In the genomic region with DNA sequence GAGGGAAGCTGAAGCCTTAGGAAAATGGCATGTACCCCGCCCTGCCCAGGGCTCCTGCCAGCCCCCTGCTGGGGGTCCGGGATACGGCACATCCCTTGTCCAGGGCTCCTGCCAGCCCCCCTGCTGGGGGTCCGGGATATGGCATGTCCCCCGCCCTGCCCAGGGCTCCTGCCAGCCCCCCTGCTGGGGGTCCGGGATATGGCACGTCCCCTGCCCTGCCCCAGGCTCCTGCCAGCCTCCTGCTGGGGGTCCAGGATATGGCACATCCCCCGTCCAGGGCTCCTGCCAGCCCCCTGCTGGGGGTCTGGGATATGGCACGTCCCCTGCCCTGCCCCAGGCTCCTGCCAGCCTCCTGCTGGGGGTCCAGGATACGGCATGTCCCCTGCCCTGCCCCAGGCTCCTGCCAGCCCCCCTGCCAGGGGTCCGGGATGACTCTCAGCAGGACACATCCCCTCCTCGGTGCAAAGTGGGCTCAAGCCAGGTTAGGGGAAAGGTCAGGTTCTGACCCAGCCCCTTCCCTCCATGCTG, we compare ENCODE assay signal across 8 cellular contexts. TPM values are rescaled to one million over a fixed set of nuclear protein-coding genes. Genes with fewer than 3 reads are reported as not detected.
DNase-seq lines count a peak whose midpoint lies in the region; ATAC-seq and TF ChIP-seq lines count a peak whose summit lies in the region.

No MANE protein-coding gene starts in this region.

- peaks cover 0 to under 1% (median 0%) of the 10 kb centered on the region in 3 donors for H3K9me3 Mint-ChIP-seq in T-cell
- peaks cover 0 to under 1% of the 10 kb centered on the region in 2 donors for H3K9me3 Mint-ChIP-seq in stimulated activated naive B cell treated with anti-CD40 and anti-IgM and Interleukin-4, amounts not matched to agents 10 μg/mL and 1 μg/mL and 100 μg/mL, for 72 hours

- no peaks in the 10 kb centered on the region for H3K9me3 ChIP-seq in heart right ventricle
- H3K9me3 ChIP-seq in vagina: no peaks in the 10 kb centered on the region

- H3K27ac Mint-ChIP-seq in T-cell: no peak overlapping the region
- no peak overlapping the region for H3K27ac Mint-ChIP-seq in stimulated activated naive B cell treated with anti-CD40 and anti-IgM and Interleukin-4, amounts not matched to agents 10 μg/mL and 1 μg/mL and 100 μg/mL, for 72 hours

- no peak for TF ChIP-seq POLR2A in vagina (IDR thresholded peaks at IDR 0.05)

- H3K27me3 ChIP-seq in heart right ventricle (peaks cover 0 to 29% (median 0%) of the 10 kb centered on the region in 7 donors), vagina (no peaks in the 10 kb centered on the region)

- H3K4me1 ChIP-seq in heart right ventricle (peaks cover 0 to 23% (median 4%) of the 10 kb centered on the region in 9 donors), vagina (peaks cover 11% of the 10 kb centered on the region)

- H3K36me3 ChIP-seq in heart right ventricle (no peaks in the 10 kb centered on the region), vagina (no peaks in the 10 kb centered on the region)

- intact Hi-C loops in heart right ventricle (cut with DNase I) (no loop called here), vagina (cut with DNase I) (no loop called here)

- H3K4me3 Mint-ChIP-seq in T-cell: no peak overlapping the region
- H3K4me3 Mint-ChIP-seq in stimulated activated naive B cell treated with anti-CD40 and anti-IgM and Interleukin-4, amounts not matched to agents 10 μg/mL and 1 μg/mL and 100 μg/mL, for 72 hours: no peak overlapping the region

- WGBS in heart right ventricle, 2 donors: 40 to 44% methylated on average over 12 of the region's 12 CpGs

- peak; percentile 50 for DNase-seq in activated CD4-positive, alpha-beta T cell treated with anti-CD3 and anti-CD28 coated beads for 48 hours
- no peak for DNase-seq in activated CD4-positive, alpha-beta T cell treated with anti-CD3 and anti-CD28 coated beads, Interleukin-2, amount 50 U/mL, for 48 hours
- peak in 7 of 34 experiments; percentile 5 to 16 (median 13) for DNase-seq in T-cell
- no peak for DNase-seq in heart right ventricle
- DNase-seq in stimulated activated naive B cell treated with anti-CD40 and anti-IgM and Interleukin-4, amounts not matched to agents 10 μg/mL and 1 μg/mL and 100 μg/mL, for 72 hours: no peak
- DNase-seq in vagina (ENCODE audit: extremely low spot score in 2 of 2): no peak
- DNase-seq in caudate nucleus (lab: John Stamatoyannopoulos, UW): no peak

- ATAC-seq in T-cell (replicated peaks in 1 of 4): peak in 3 of 4 experiments; percentile 39 to 55 (median 55)
- ATAC-seq in heart right ventricle: peak in 6 of 8 donors; percentile 16 to 74 (median 61)
- peak; percentile 49 to 59 for ATAC-seq in stimulated activated naive B cell treated with anti-CD40 and anti-IgM and Interleukin-4, amounts not matched to agents 10 μg/mL and 1 μg/mL and 100 μg/mL, for 72 hours (replicated peaks)
- no peak for ATAC-seq in GM18519 (IDR thresholded peaks at IDR 0.05; ENCODE audit: low FRiP score, unreplicated experiment)

- POLR2A ChIA-PET in T-cell (lab: Charles Lee): no interaction called here

- H3K4me1 Mint-ChIP-seq in T-cell: no peaks in the 10 kb centered on the region
- peaks cover 2 to 5% of the 10 kb centered on the region in 2 donors for H3K4me1 Mint-ChIP-seq in stimulated activated naive B cell treated with anti-CD40 and anti-IgM and Interleukin-4, amounts not matched to agents 10 μg/mL and 1 μg/mL and 100 μg/mL, for 72 hours

- TF ChIP-seq CTCF in heart right ventricle (IDR thresholded peaks at IDR 0.05): peak; percentile 32 to 73 (median 59)
- TF ChIP-seq CTCF in vagina (IDR thresholded peaks at IDR 0.05): no peak

- H3K4me3 ChIP-seq in heart right ventricle (no peak overlapping the region), vagina (no peak overlapping the region)

- H3K27ac ChIP-seq in heart right ventricle (peak overlapping the region in 1 of 10 donors; percentile 36), vagina (no peak overlapping the region), caudate nucleus (ENCODE audit: low read depth, low read length) (no peak overlapping the region)

- H3K27me3 Mint-ChIP-seq in T-cell: no peaks in the 10 kb centered on the region
- H3K27me3 Mint-ChIP-seq in stimulated activated naive B cell treated with anti-CD40 and anti-IgM and Interleukin-4, amounts not matched to agents 10 μg/mL and 1 μg/mL and 100 μg/mL, for 72 hours: no peaks in the 10 kb centered on the region

- H3K36me3 Mint-ChIP-seq in T-cell: no peaks in the 10 kb centered on the region
- H3K36me3 Mint-ChIP-seq in stimulated activated naive B cell treated with anti-CD40 and anti-IgM and Interleukin-4, amounts not matched to agents 10 μg/mL and 1 μg/mL and 100 μg/mL, for 72 hours: no peaks in the 10 kb centered on the region

- CTCF ChIA-PET in T-cell (lab: Charles Lee): interaction anchor here in 1 of 2 donors (0.5 kb wide), 1 partner anchor 207 kb away, joined by 5 read pairs; no protein-coding TSS in a partner anchor

RNA-seq across cellular contexts. Expression of gene RPH3AL, which starts 43.2 kb away (rescaled TPM):
- total RNA-seq in T-cell (10 to 100 TPM in 1 of 5 donors, 1 to 10 TPM in 4; 4.5 to 10.5 (median 5.3) TPM), heart right ventricle (10 to 100 TPM in 1 of 10 donors, 1 to 10 TPM in 9; 3.6 to 11.1 (median 6.2) TPM), vagina (43.5 TPM)
- polyA plus RNA-seq in heart right ventricle: 1 to 10 TPM; 4.5 to 6.4 TPM

Comparison
In these comparisons a context has a peak if more than half of its experiments do, and no peak if none do; other contexts are left out.
1. CTCF ChIP-seq: peak in heart right ventricle (9 of 9); none in vagina (0 of 3).